Comparison of ENCODE assay signal across 12 cellular contexts in genomic region chr5:94702729-94703128, GRCh38.
DNase-seq lines count a peak whose midpoint lies in the region; ATAC-seq and TF ChIP-seq lines count a peak whose summit lies in the region.
"Had no signal": no experiment of that assay in that cellular context is flagged by ENCODE, and none has a peak within 500 bp of the region (broad histone marks: within the 10 kb centered on the region; RNA-seq: fewer than 3 reads in every experiment).

No MANE protein-coding gene starts in this region.

- POLR2A ChIA-PET in RWPE1 (lab: Yijun Ruan, JAX; ENCODE audit: low non-redundant PET), result no interaction called here

- DNase-seq in NCI-H2196 (lab: John Stamatoyannopoulos, UW; ENCODE audit: unreplicated experiment), result peak; percentile 31
- DNase-seq in NCI-H2196 treated with DMSO at 0.1 percent for 48 hours (lab: John Stamatoyannopoulos, UW; ENCODE audit: unreplicated experiment), result no peak
- DNase-seq in naive B cell, result peak; percentile 7
- no peak for DNase-seq in NCI-H128 (lab: John Stamatoyannopoulos, UW; ENCODE audit: unreplicated experiment)
- no peak for DNase-seq in RWPE1 (ENCODE audit: low spot score)
- DNase-seq: activated CD4-positive, alpha-beta memory T cell treated with anti-CD3 and anti-CD28 coated beads for 36 hours; DMS79 treated with DMSO at 0.1 percent for 48 hours; foreskin keratinocyte; NCI-H524 treated with DMSO at 0.1 percent for 48 hours had no signal

- TF ChIP-seq CTCF in RWPE1 (conservative IDR thresholded peaks at IDR 0.05; ENCODE audit: low read depth), result no peak

- no peaks in the 10 kb centered on the region for H3K36me3 Mint-ChIP-seq in naive B cell

- no peak overlapping the region for H3K27ac ChIP-seq in RWPE1
- H3K27ac ChIP-seq: foreskin keratinocyte had no signal

- CTCF ChIA-PET in RWPE1 (lab: Yijun Ruan, JAX), result interaction anchor here (0.7 kb wide), 1 partner anchor 23 kb away, joined by 3 read pairs; no protein-coding TSS in a partner anchor

- no peaks in the 10 kb centered on the region for H3K27me3 Mint-ChIP-seq in naive B cell
- H3K27me3 Mint-ChIP-seq: activated CD4-positive, alpha-beta memory T cell treated with anti-CD3 and anti-CD28 coated beads for 36 hours had no signal

- ATAC-seq in GM21529 (IDR thresholded peaks at IDR 0.05; ENCODE audit: unreplicated experiment) (peak; percentile 75), HG03139 (IDR thresholded peaks at IDR 0.05; ENCODE audit: unreplicated experiment) (peak; percentile 66), naive B cell (ENCODE audit: low read depth in 2 of 2) (peak; percentile 68 to 80), GM19324 (IDR thresholded peaks at IDR 0.05; ENCODE audit: low FRiP score, unreplicated experiment) (no peak)
- ATAC-seq: foreskin keratinocyte had no signal

- peak overlapping the region in 5 of 6 donors; percentile 20 to 86 (median 39) for H3K27ac Mint-ChIP-seq in naive B cell
- H3K27ac Mint-ChIP-seq: activated CD4-positive, alpha-beta memory T cell treated with anti-CD3 and anti-CD28 coated beads for 36 hours had no signal

- H3K4me1 Mint-ChIP-seq in naive B cell, result peaks cover 11 to 12% (median 12%) of the 10 kb centered on the region in 3 donors

- H3K9me3 Mint-ChIP-seq in naive B cell, result no peaks in the 10 kb centered on the region
- H3K9me3 Mint-ChIP-seq: activated CD4-positive, alpha-beta memory T cell treated with anti-CD3 and anti-CD28 coated beads for 36 hours had no signal

- peak overlapping the region in 1 of 8 donors; percentile 9 for H3K4me3 Mint-ChIP-seq in naive B cell
- H3K4me3 Mint-ChIP-seq: activated CD4-positive, alpha-beta memory T cell treated with anti-CD3 and anti-CD28 coated beads for 36 hours had no signal

Comparison
In these comparisons a context has a peak if more than half of its experiments do, and no peak if none do; other contexts are left out.
1. DNase-seq: peak in NCI-H2196 (single experiment) and naive B cell (single experiment); none in NCI-H2196 treated with DMSO at 0.1 percent for 48 hours (single experiment), NCI-H128 (single experiment) and RWPE1 (single experiment).